ENCODE assay signal across 12 cellular contexts in genomic region chr2:24722141-24722790, GRCh38.
DNase-seq lines count a peak whose midpoint lies in the region; ATAC-seq and TF ChIP-seq lines count a peak whose summit lies in the region.
"Had no signal": no experiment of that assay in that cellular context is flagged by ENCODE, and none has a peak within 500 bp of the region (broad histone marks: within the 10 kb centered on the region; RNA-seq: fewer than 3 reads in every experiment).

No MANE protein-coding gene starts in this region.

- H3K27ac ChIP-seq in right atrium auricular region (peak overlapping the region; percentile 33 to 65), right cardiac atrium (ENCODE audit: low read length) (no peak overlapping the region), esophagus squamous epithelium (peak overlapping the region in 3 of 4 donors; percentile 53 to 60 (median 53)), trophoblast cell (ENCODE audit: low read depth, low read length) (peak overlapping the region; percentile 10), aorta (ENCODE audit: low read depth in 1 of 2, low read length in 2 of 2) (peak overlapping the region; percentile 9 to 19)
- H3K27ac ChIP-seq: A549 had no signal

- ATAC-seq in right cardiac atrium = no peak
- ATAC-seq in aorta (ENCODE audit: low FRiP score) = no peak
- no peak for ATAC-seq in HG02759 (IDR thresholded peaks at IDR 0.05; ENCODE audit: unreplicated experiment)

- in situ Hi-C loops in GM13976 (cut with MboI; ENCODE audit: low sequenced_read_pairs, unreplicated experiment) = no loop called here

- intact Hi-C loops in right cardiac atrium (cut with DNase I) (no loop called here), esophagus squamous epithelium (cut with DNase I) (no loop called here), aorta (cut with DNase I) (no loop called here)

- H2BK5ac ChIP-seq in trophoblast cell (ENCODE audit: low read depth, low read length, poor library complexity) = no peak overlapping the region

- no peak overlapping the region for H3K9ac ChIP-seq in trophoblast cell (ENCODE audit: low read length)

- DNase-seq in right atrium auricular region (ENCODE audit: low spot score) (no peak), right cardiac atrium (no peak), esophagus squamous epithelium (lab: John Stamatoyannopoulos, UW) (no peak), trophoblast cell (peak in 1 of 2 donors; percentile 71), aorta (no peak), GM13976 (ENCODE audit: low spot score) (no peak)
- DNase-seq in activated T-cell treated with anti-CD3 and anti-CD28 coated beads, Interleukin-2, amount 50 U/mL, for 48 hours = no peak
- DNase-seq: activated CD4-positive, CD25-positive, alpha-beta regulatory T cell; activated T-cell treated with anti-CD3 and anti-CD28 coated beads for 4 hours had no signal

- no peak overlapping the region for H4K12ac ChIP-seq in trophoblast cell (ENCODE audit: low read depth, low read length)

- peaks cover 4% of the 10 kb centered on the region for H3K36me3 ChIP-seq in right atrium auricular region
- H3K36me3 ChIP-seq in esophagus squamous epithelium = peaks cover 0 to 29% (median 0%) of the 10 kb centered on the region in 3 donors
- peaks cover 0 to 3% of the 10 kb centered on the region in 2 experiments for H3K36me3 ChIP-seq in trophoblast cell (ENCODE audit: control insufficient read depth in 1 of 2, insufficient read depth in 2 of 2, low read length in 2 of 2)
- no peaks in the 10 kb centered on the region for H3K36me3 ChIP-seq in aorta (ENCODE audit: control insufficient read depth in 1 of 2, insufficient read depth in 2 of 2, low read length in 1 of 2)

- H3K9me3 ChIP-seq in right atrium auricular region (no peaks in the 10 kb centered on the region), right cardiac atrium (ENCODE audit: control insufficient read depth, low read length) (no peaks in the 10 kb centered on the region), esophagus squamous epithelium (no peaks in the 10 kb centered on the region), trophoblast cell (ENCODE audit: insufficient read depth, low read depth, low read length) (no peaks in the 10 kb centered on the region), aorta (ENCODE audit: control insufficient read depth, low read length) (no peaks in the 10 kb centered on the region)
- H3K9me3 ChIP-seq: A549, testis had no signal

- H3K14ac ChIP-seq in trophoblast cell (ENCODE audit: low read length) = no peak overlapping the region

- H2BK120ac ChIP-seq in trophoblast cell (ENCODE audit: insufficient read depth, low read length, poor library complexity) = no peak overlapping the region

- no peak for TF ChIP-seq CTCF in right atrium auricular region (IDR thresholded peaks at IDR 0.05)
- no peak for TF ChIP-seq CTCF in esophagus squamous epithelium (IDR thresholded peaks at IDR 0.05)
- no peak for TF ChIP-seq CTCF in GM13976 (IDR thresholded peaks at IDR 0.05; ENCODE audit: borderline replicate concordance, control extremely low read depth, extremely low read depth, insufficient read depth, missing control alignments)

- no peak for TF ChIP-seq POLR2A in esophagus squamous epithelium (IDR thresholded peaks at IDR 0.05)

- no peaks in the 10 kb centered on the region for H3K79me2 ChIP-seq in trophoblast cell (ENCODE audit: control insufficient read depth, insufficient read depth, low read length, poor library complexity)

- no peak overlapping the region for H2AK5ac ChIP-seq in trophoblast cell (ENCODE audit: low read length)

- no peak overlapping the region for H3K23ac ChIP-seq in trophoblast cell (ENCODE audit: low read length)

- H3K4me1 ChIP-seq in right atrium auricular region (peaks cover 0 to 24% of the 10 kb centered on the region in 2 donors), right cardiac atrium (ENCODE audit: control insufficient read depth, insufficient read depth, low read length) (peaks cover 4% of the 10 kb centered on the region), esophagus squamous epithelium (peaks cover 0 to 14% (median 0%) of the 10 kb centered on the region in 3 donors), trophoblast cell (ENCODE audit: control insufficient read depth in 1 of 2, insufficient read depth in 2 of 2, low read length in 2 of 2) (no peaks in the 10 kb centered on the region), aorta (ENCODE audit: control insufficient read depth in 1 of 2, insufficient read depth in 2 of 2, low read length in 2 of 2) (peaks cover 0 to 5% of the 10 kb centered on the region in 2 donors)

- H3K27me3 ChIP-seq in right atrium auricular region = no peaks in the 10 kb centered on the region
- no peaks in the 10 kb centered on the region for H3K27me3 ChIP-seq in right cardiac atrium (ENCODE audit: control insufficient read depth, insufficient read depth)
- H3K27me3 ChIP-seq in esophagus squamous epithelium = no peaks in the 10 kb centered on the region
- no peaks in the 10 kb centered on the region for H3K27me3 ChIP-seq in trophoblast cell (ENCODE audit: insufficient read depth, low read length)
- no peaks in the 10 kb centered on the region for H3K27me3 ChIP-seq in aorta (ENCODE audit: control insufficient read depth in 1 of 2, insufficient read depth in 2 of 2, low read length in 1 of 2)
- H3K27me3 ChIP-seq: testis had no signal

- H4K8ac ChIP-seq in trophoblast cell (ENCODE audit: low read depth, low read length) = no peak overlapping the region

- no peak overlapping the region for H3K4ac ChIP-seq in trophoblast cell (ENCODE audit: low read depth, low read length)

- H2BK12ac ChIP-seq in trophoblast cell (ENCODE audit: low read length) = no peak overlapping the region

- H3K79me1 ChIP-seq in trophoblast cell (ENCODE audit: low read length) = no peaks in the 10 kb centered on the region

- H4K91ac ChIP-seq in trophoblast cell (ENCODE audit: low read depth, low read length) = no peak overlapping the region

- H3K4me3 ChIP-seq in right atrium auricular region = no peak overlapping the region
- H3K4me3 ChIP-seq in right cardiac atrium (ENCODE audit: low read length) = no peak overlapping the region
- no peak overlapping the region for H3K4me3 ChIP-seq in esophagus squamous epithelium
- H3K4me3 ChIP-seq in trophoblast cell (ENCODE audit: low read depth, low read length) = no peak overlapping the region
- no peak overlapping the region for H3K4me3 ChIP-seq in aorta (ENCODE audit: low read length in 2 of 2)
- H3K4me3 ChIP-seq: A549, testis had no signal

- no peak overlapping the region for H2AFZ ChIP-seq in trophoblast cell (ENCODE audit: insufficient read depth, low read length, poor library complexity)

- H3K4me2 ChIP-seq in trophoblast cell (ENCODE audit: low read length) = no peak overlapping the region
- H3K4me2 ChIP-seq: A549 had no signal

- 86% methylated on average over 3 of the region's 3 CpGs for WGBS in right cardiac atrium
- 68 to 69% methylated on average over 3 of the region's 3 CpGs for WGBS in esophagus squamous epithelium, 2 donors
- WGBS in trophoblast cell (ENCODE audit: extremely low coverage, insufficient coverage, insufficient read length) = no CpG with 5 or more reads among the region's 3 CpGs
- 41 to 49% methylated on average over 3 of the region's 3 CpGs for WGBS in aorta, 2 donors

- H3K18ac ChIP-seq in trophoblast cell (ENCODE audit: low read length) = no peak overlapping the region
